Comparison of ENCODE assay signal across 23 cellular contexts in the genomic region with DNA sequence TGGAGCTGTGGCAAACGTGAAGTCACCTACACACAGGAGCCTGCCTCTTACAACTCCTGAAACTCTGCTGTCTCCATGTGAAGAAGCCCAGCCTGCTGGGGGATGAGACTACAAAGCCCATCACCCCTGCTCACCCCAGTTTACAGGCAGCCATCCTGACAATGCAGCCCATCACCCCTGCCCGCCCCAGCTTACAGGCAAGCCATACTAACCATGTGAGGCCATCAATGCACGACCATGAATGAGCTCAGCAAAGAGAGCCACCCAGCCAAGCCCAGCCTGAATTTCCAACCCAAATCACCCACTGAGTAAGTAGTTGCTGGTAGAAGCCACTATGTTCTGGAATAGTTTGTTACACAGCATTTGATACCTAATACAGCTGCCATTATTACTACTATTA.
DNase-seq lines count a peak whose midpoint lies in the region; ATAC-seq and TF ChIP-seq lines count a peak whose summit lies in the region.
"Had no signal": no experiment of that assay in that cellular context is flagged by ENCODE, and none has a peak within 500 bp of the region (broad histone marks: within the 10 kb centered on the region; RNA-seq: fewer than 3 reads in every experiment).

No MANE protein-coding gene starts in this region.

- H2AFZ ChIP-seq in neuronal stem cell (ENCODE audit: low read length): no peak overlapping the region

- no peak overlapping the region for H2BK120ac ChIP-seq in neuronal stem cell (ENCODE audit: low read depth, low read length)

- H3K27ac ChIP-seq in RWPE2 (ENCODE audit: poor library complexity, severe bottlenecking): no peak overlapping the region
- H3K27ac ChIP-seq in coronary artery: no peak overlapping the region
- H3K27ac ChIP-seq in neuronal stem cell (replicated peaks; ENCODE audit: low read length): no peak overlapping the region
- H3K27ac ChIP-seq in heart left ventricle: no peak overlapping the region
- H3K27ac ChIP-seq: A549; BLaER1 treated with 17β-estradiol and CSF1 and Interleukin-3, amounts not matched to agents 10 nM and 100 nM had no signal

- no CpG with 5 or more reads among the region's 3 CpGs for WGBS in neuronal stem cell (ENCODE audit: extremely low coverage in 2 of 2, insufficient read length in 2 of 2, insufficient replicate concordance in 1 of 2), 2 donors
- WGBS in heart left ventricle, 4 donors: 77 to 87% (median 85%) methylated on average over 3 of the region's 3 CpGs

- no peaks in the 10 kb centered on the region for H3K9me3 ChIP-seq in RWPE2 (ENCODE audit: severe bottlenecking)
- no peaks in the 10 kb centered on the region for H3K9me3 ChIP-seq in neuronal stem cell (replicated peaks in 1 of 2; ENCODE audit: control insufficient read depth in 2 of 2, insufficient read depth in 1 of 2, low read depth in 1 of 2, low read length in 2 of 2)
- no peaks in the 10 kb centered on the region for H3K9me3 ChIP-seq in heart left ventricle
- H3K9me3 ChIP-seq: A549; BE2C; BLaER1 treated with 17β-estradiol and CSF1 and Interleukin-3, amounts not matched to agents 10 nM and 100 nM; HAP-1 had no signal

- H3K4me1 ChIP-seq in RWPE2 (ENCODE audit: insufficient read depth, poor library complexity, severe bottlenecking): no peaks in the 10 kb centered on the region
- peaks cover 4% of the 10 kb centered on the region in 2 donors for H3K4me1 ChIP-seq in neuronal stem cell (ENCODE audit: control insufficient read depth in 2 of 2, insufficient read depth in 1 of 2, low read depth in 1 of 2, low read length in 2 of 2)
- peaks cover 0 to 9% (median 0%) of the 10 kb centered on the region in 12 donors for H3K4me1 ChIP-seq in heart left ventricle
- H3K4me1 ChIP-seq: A549, BE2C, HAP-1 had no signal

- no peak overlapping the region for H3K27ac Mint-ChIP-seq in activated CD8-positive, alpha-beta T cell treated with anti-CD3 and anti-CD28 coated beads, Interleukin-2, amount 10 ng/mL, durations not matched to agents 7 days and 5 days
- H3K27ac Mint-ChIP-seq: CD4-positive, alpha-beta T cell; CD8-positive, alpha-beta memory T cell; HFFc6 had no signal

- H2AK5ac ChIP-seq in neuronal stem cell (ENCODE audit: low read depth, low read length): no peak overlapping the region

- H3K9me3 Mint-ChIP-seq in activated CD8-positive, alpha-beta T cell treated with anti-CD3 and anti-CD28 coated beads, Interleukin-2, amount 10 ng/mL, durations not matched to agents 7 days and 5 days (ENCODE audit: insufficient read depth): no peaks in the 10 kb centered on the region
- H3K9me3 Mint-ChIP-seq: CD4-positive, alpha-beta T cell; CD8-positive, alpha-beta memory T cell; HFFc6 had no signal

- DNase-seq in RWPE2 (ENCODE audit: low spot score) (peak; percentile 50), coronary artery (ENCODE audit: low spot score) (peak; percentile 55), neuronal stem cell (ENCODE audit: low spot score) (no peak), heart left ventricle (no peak)
- no peak for DNase-seq in activated CD8-positive, alpha-beta T cell treated with anti-CD3 and anti-CD28 coated beads, Interleukin-2, amount 10 ng/mL, durations not matched to agents 7 days and 5 days
- DNase-seq: 8988T; ACHN; AML-193; BE2C; CD4-positive, alpha-beta T cell; CD8-positive, alpha-beta memory T cell; DMS 273 treated with DMSO at 0.1 percent for 48 hours; DMS79; EL; GDM1; GOT3; HFFc6 had no signal

- H3K4ac ChIP-seq in neuronal stem cell (ENCODE audit: low read length): no peak overlapping the region

- no peak overlapping the region for H3K14ac ChIP-seq in neuronal stem cell (ENCODE audit: low read length)

- peaks cover 19% of the 10 kb centered on the region for H3K4me1 Mint-ChIP-seq in activated CD8-positive, alpha-beta T cell treated with anti-CD3 and anti-CD28 coated beads, Interleukin-2, amount 10 ng/mL, durations not matched to agents 7 days and 5 days (ENCODE audit: low read depth)
- H3K4me1 Mint-ChIP-seq: CD14-positive monocyte had no signal

- no peak for TF ChIP-seq POLR2A in heart left ventricle (IDR thresholded peaks at IDR 0.05)

- H3K36me3 ChIP-seq in RWPE2 (ENCODE audit: low read depth) (no peaks in the 10 kb centered on the region), neuronal stem cell (replicated peaks in 1 of 2; ENCODE audit: control insufficient read depth in 2 of 2, insufficient read depth in 2 of 2, low read length in 2 of 2) (no peaks in the 10 kb centered on the region), heart left ventricle (no peaks in the 10 kb centered on the region)
- H3K36me3 ChIP-seq: BE2C; BLaER1 treated with 17β-estradiol and CSF1 and Interleukin-3, amounts not matched to agents 10 nM and 100 nM; HAP-1 had no signal

- H3K4me3 Mint-ChIP-seq in activated CD8-positive, alpha-beta T cell treated with anti-CD3 and anti-CD28 coated beads, Interleukin-2, amount 10 ng/mL, durations not matched to agents 7 days and 5 days: no peak overlapping the region
- H3K4me3 Mint-ChIP-seq: CD14-positive monocyte; CD4-positive, alpha-beta T cell; CD8-positive, alpha-beta memory T cell; HFFc6 had no signal

- H4K91ac ChIP-seq in neuronal stem cell (ENCODE audit: low read depth, low read length, poor library complexity): no peak overlapping the region

- H3K27me3 ChIP-seq in RWPE2 (ENCODE audit: insufficient read depth, poor library complexity, severe bottlenecking): peaks cover 5% of the 10 kb centered on the region
- no peaks in the 10 kb centered on the region for H3K27me3 ChIP-seq in neuronal stem cell (ENCODE audit: control insufficient read depth in 3 of 3, insufficient read depth in 3 of 3, low read depth in 1 of 3, low read length in 3 of 3)
- no peaks in the 10 kb centered on the region for H3K27me3 ChIP-seq in heart left ventricle
- H3K27me3 ChIP-seq: BE2C; BLaER1 treated with 17β-estradiol and CSF1 and Interleukin-3, amounts not matched to agents 10 nM and 100 nM had no signal

- intact Hi-C loops in heart left ventricle (cut with DNase I): loop anchor here in 1 of 10 donors (5.0 kb wide), 1 partner anchor 468 kb away; no protein-coding TSS in a partner anchor

- H2BK15ac ChIP-seq in neuronal stem cell (ENCODE audit: low read length): no peak overlapping the region

- CTCF ChIA-PET in activated CD8-positive, alpha-beta T cell treated with anti-CD3 and anti-CD28 coated beads, Interleukin-2, amount 10 ng/mL, durations not matched to agents 7 days and 5 days (lab: Charles Lee): no interaction called here

- H3K9ac ChIP-seq in neuronal stem cell (ENCODE audit: low read depth, low read length, poor library complexity): no peak overlapping the region
- H3K9ac ChIP-seq: BLaER1 treated with 17β-estradiol and CSF1 and Interleukin-3, amounts not matched to agents 10 nM and 100 nM had no signal

- peak overlapping the region; percentile 12 for H3K18ac ChIP-seq in neuronal stem cell (ENCODE audit: low read length)

- no peak overlapping the region for H3K4me2 ChIP-seq in neuronal stem cell (ENCODE audit: insufficient read depth, low read length, poor library complexity, severe bottlenecking)
- H3K4me2 ChIP-seq: A549 had no signal

- POLR2A ChIA-PET in activated CD8-positive, alpha-beta T cell treated with anti-CD3 and anti-CD28 coated beads, Interleukin-2, amount 10 ng/mL, durations not matched to agents 7 days and 5 days (lab: Charles Lee): no interaction called here

- no peaks in the 10 kb centered on the region for H3K79me1 ChIP-seq in neuronal stem cell (ENCODE audit: low read depth, low read length)

- peak overlapping the region; percentile 26 for H2BK12ac ChIP-seq in neuronal stem cell (ENCODE audit: low read length)

- no peaks in the 10 kb centered on the region for H3K36me3 Mint-ChIP-seq in activated CD8-positive, alpha-beta T cell treated with anti-CD3 and anti-CD28 coated beads, Interleukin-2, amount 10 ng/mL, durations not matched to agents 7 days and 5 days (ENCODE audit: low read depth)
- H3K36me3 Mint-ChIP-seq: CD14-positive monocyte; CD8-positive, alpha-beta memory T cell had no signal

- H2BK5ac ChIP-seq in neuronal stem cell (ENCODE audit: low read length): no peak overlapping the region

- no peak for TF ChIP-seq CTCF in RWPE2 (IDR thresholded peaks at IDR 0.05; ENCODE audit: poor library complexity, severe bottlenecking)
- no peak for TF ChIP-seq CTCF in coronary artery (IDR thresholded peaks at IDR 0.05)
- no peak for TF ChIP-seq CTCF in heart left ventricle (IDR thresholded peaks at IDR 0.05)

- H3K4me3 ChIP-seq in RWPE2 (ENCODE audit: severe bottlenecking): no peak overlapping the region
- H3K4me3 ChIP-seq in coronary artery: no peak overlapping the region
- H3K4me3 ChIP-seq in neuronal stem cell (ENCODE audit: low read length in 2 of 2): no peak overlapping the region
- H3K4me3 ChIP-seq in heart left ventricle: no peak overlapping the region
- H3K4me3 ChIP-seq: A549; BLaER1 treated with 17β-estradiol and CSF1 and Interleukin-3, amounts not matched to agents 10 nM and 100 nM; GM12878; HAP-1 had no signal

- H4K8ac ChIP-seq in neuronal stem cell (ENCODE audit: low read depth, low read length): no peak overlapping the region

- ATAC-seq in RWPE2 (ENCODE audit: low read depth) (no peak), HG03520 (IDR thresholded peaks at IDR 0.05; ENCODE audit: unreplicated experiment) (no peak), heart left ventricle (no peak)
- ATAC-seq in activated CD8-positive, alpha-beta T cell treated with anti-CD3 and anti-CD28 coated beads, Interleukin-2, amount 10 ng/mL, durations not matched to agents 7 days and 5 days: no peak
- ATAC-seq: A549, GM12878 had no signal

- peaks cover under 1% of the 10 kb centered on the region for H3K27me3 Mint-ChIP-seq in activated CD8-positive, alpha-beta T cell treated with anti-CD3 and anti-CD28 coated beads, Interleukin-2, amount 10 ng/mL, durations not matched to agents 7 days and 5 days (ENCODE audit: low read depth)
- H3K27me3 Mint-ChIP-seq: CD4-positive, alpha-beta T cell had no signal

- H3K23ac ChIP-seq in neuronal stem cell (ENCODE audit: low read depth, low read length, poor library complexity): no peak overlapping the region

Comparison
In these comparisons a context has a peak if more than half of its experiments do, and no peak if none do; other contexts are left out.
1. DNase-seq: peak in RWPE2 (single experiment) and coronary artery (single experiment); none in neuronal stem cell (single experiment), activated CD8-positive, alpha-beta T cell treated with anti-CD3 and anti-CD28 coated beads, Interleukin-2, amount 10 ng/mL, durations not matched to agents 7 days and 5 days (single experiment) and heart left ventricle (0 of 5).